1 cellular context compared by ENCODE assay signal in the genomic region with DNA sequence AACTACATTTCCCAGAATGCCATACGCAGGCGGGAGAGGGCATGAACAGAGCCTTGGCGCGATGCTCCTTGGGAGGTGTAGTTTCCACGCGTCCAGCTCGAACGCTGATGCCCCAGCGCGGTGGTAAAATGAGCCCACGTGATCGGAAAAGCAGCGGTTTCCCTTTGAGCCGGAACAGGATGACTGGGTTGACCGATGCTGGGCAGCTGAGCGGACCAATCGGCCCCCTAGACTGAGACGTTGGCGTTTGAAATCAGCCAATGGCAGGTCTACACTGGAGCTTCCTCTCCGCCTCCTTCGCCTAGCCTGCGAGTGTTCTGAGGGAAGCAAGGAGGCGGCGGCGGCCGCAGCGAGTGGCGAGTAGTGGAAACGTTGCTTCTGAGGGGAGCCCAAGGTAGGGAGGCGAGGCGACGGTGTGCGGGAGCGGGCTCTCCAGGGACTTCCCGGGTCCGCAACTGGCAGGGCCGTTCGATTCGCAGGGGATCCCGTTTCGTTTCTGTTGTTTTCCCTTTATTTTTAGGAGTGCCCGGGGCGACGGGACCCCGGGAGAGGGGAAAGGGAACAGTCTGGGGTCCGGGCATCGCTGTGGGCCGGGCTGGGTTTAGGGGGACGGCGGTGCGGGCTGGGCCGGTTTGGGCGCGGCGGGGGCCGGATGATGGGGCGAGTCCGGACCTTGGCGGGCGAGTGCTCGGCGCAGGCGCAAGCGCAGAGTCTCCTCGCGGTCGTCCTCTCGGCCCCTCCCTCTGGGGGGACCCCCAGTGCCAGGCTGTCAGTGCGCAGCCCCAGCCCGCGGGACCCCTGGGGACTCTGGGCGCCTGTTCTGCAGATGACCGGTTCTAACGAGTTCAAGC.
A peak's percentile ranks its signal among the peaks of the same experiment; 100 is the strongest.
TF ChIP-seq lines count a peak whose summit lies in the region.

A gene with protein sequence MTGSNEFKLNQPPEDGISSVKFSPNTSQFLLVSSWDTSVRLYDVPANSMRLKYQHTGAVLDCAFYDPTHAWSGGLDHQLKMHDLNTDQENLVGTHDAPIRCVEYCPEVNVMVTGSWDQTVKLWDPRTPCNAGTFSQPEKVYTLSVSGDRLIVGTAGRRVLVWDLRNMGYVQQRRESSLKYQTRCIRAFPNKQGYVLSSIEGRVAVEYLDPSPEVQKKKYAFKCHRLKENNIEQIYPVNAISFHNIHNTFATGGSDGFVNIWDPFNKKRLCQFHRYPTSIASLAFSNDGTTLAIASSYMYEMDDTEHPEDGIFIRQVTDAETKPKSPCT (plus strand): TSS at position 311 of the 851 bp plus-strand sequence. CDS start 516 bp downstream, at position 827.

TF ChIP-seq in K562, 482 proteins besides CTCF, POLR2A, EP300 and RAD21 (continued from another document and continues in another):
- TF ChIP-seq, protein P1, sequence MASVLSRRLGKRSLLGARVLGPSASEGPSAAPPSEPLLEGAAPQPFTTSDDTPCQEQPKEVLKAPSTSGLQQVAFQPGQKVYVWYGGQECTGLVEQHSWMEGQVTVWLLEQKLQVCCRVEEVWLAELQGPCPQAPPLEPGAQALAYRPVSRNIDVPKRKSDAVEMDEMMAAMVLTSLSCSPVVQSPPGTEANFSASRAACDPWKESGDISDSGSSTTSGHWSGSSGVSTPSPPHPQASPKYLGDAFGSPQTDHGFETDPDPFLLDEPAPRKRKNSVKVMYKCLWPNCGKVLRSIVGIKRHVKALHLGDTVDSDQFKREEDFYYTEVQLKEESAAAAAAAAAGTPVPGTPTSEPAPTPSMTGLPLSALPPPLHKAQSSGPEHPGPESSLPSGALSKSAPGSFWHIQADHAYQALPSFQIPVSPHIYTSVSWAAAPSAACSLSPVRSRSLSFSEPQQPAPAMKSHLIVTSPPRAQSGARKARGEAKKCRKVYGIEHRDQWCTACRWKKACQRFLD (CRISPR knock-in tag; IDR thresholded peaks at IDR 0.05): no peak; the same call in none of the 2 replicates
- TF ChIP-seq ZNF583 (CRISPR knock-in tag; IDR thresholded peaks at IDR 0.05) (no peak), PURB (CRISPR knock-in tag; IDR thresholded peaks at IDR 0.05; ENCODE audit: low read depth) (no peak), NRF1 (conservative IDR thresholded peaks at IDR 0.05 in 1 of 2, IDR thresholded peaks at IDR 0.05 in 1 of 2) (peak; percentile 93), RBM14 (IDR thresholded peaks at IDR 0.05; ENCODE audit: borderline replicate concordance, insufficient read depth, low read depth, low read length) (no peak), DACH1 (IDR thresholded peaks at IDR 0.05; ENCODE audit: partially characterized antibody) (no peak), TAL1 (IDR thresholded peaks at IDR 0.05) (no peak), ZNF668 (CRISPR knock-in tag; IDR thresholded peaks at IDR 0.05) (no peak), XRCC5 (IDR thresholded peaks at IDR 0.05; ENCODE audit: low read depth, low read length) (no peak), ZNF76 (CRISPR knock-in tag; IDR thresholded peaks at IDR 0.05; ENCODE audit: borderline replicate concordance) (no peak), ZNF224 (CRISPR knock-in tag; IDR thresholded peaks at IDR 0.05) (no peak), MTA2 (IDR thresholded peaks at IDR 0.05; ENCODE audit: low read depth) (no peak), SMAD2 (IDR thresholded peaks at IDR 0.05; ENCODE audit: low read depth, low read length) (no peak), RBM17 (IDR thresholded peaks at IDR 0.05; ENCODE audit: borderline replicate concordance, low read depth, low read length) (no peak), CBFA2T2 (conservative IDR thresholded peaks at IDR 0.05) (peak; percentile 71), ZNF830 (CRISPR knock-in tag; IDR thresholded peaks at IDR 0.05) (no peak), POLR2AphosphoS5 (IDR thresholded peaks at IDR 0.05; ENCODE audit: control insufficient read depth, insufficient read depth, low read depth, low read length) (peak; percentile 76), ETS2 (tag; IDR thresholded peaks at IDR 0.05; ENCODE audit: borderline replicate concordance, poor library complexity, severe bottlenecking) (no peak), ZNF561 (CRISPR knock-in tag; conservative IDR thresholded peaks at IDR 0.05) (no peak), CBX2 (IDR thresholded peaks at IDR 0.05; ENCODE audit: insufficient read depth, low read length, poor library complexity, severe bottlenecking) (no peak), SIN3A (IDR thresholded peaks at IDR 0.05; ENCODE audit: borderline replicate concordance in 2 of 2, control insufficient read depth in 1 of 2, low read depth in 2 of 2, low read length in 2 of 2) (0 out of 4 replicates have a peak, but pooled peaks of 1 of the 2 experiments have one; percentile 9), SOX6 (IDR thresholded peaks at IDR 0.05) (no peak), STAT5A (IDR thresholded peaks at IDR 0.05; ENCODE audit: borderline replicate concordance, low read length) (no peak), MEIS2 (IDR thresholded peaks at IDR 0.05; ENCODE audit: partially characterized antibody) (peak; percentile 18), HIVEP1 (CRISPR knock-in tag; IDR thresholded peaks at IDR 0.05) (no peak), ZNF644 (tag; IDR thresholded peaks at IDR 0.05; ENCODE audit: low read depth) (0 out of 2 replicates have a peak, but pooled peaks have one; percentile 78), ZNF699 (CRISPR knock-in tag; IDR thresholded peaks at IDR 0.05; ENCODE audit: insufficient replicate concordance) (no peak), PCBP1 (IDR thresholded peaks at IDR 0.05; ENCODE audit: low read depth, low read length, poor library complexity, severe bottlenecking) (no peak)
- TF ChIP-seq, protein P2, sequence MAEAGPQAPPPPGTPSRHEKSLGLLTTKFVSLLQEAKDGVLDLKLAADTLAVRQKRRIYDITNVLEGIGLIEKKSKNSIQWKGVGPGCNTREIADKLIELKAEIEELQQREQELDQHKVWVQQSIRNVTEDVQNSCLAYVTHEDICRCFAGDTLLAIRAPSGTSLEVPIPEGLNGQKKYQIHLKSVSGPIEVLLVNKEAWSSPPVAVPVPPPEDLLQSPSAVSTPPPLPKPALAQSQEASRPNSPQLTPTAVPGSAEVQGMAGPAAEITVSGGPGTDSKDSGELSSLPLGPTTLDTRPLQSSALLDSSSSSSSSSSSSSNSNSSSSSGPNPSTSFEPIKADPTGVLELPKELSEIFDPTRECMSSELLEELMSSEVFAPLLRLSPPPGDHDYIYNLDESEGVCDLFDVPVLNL (CRISPR knock-in tag; IDR thresholded peaks at IDR 0.05; ENCODE audit: low read depth): peak; percentile 73; the same call in 1 of the 2 replicates
- TF ChIP-seq, protein P3, sequence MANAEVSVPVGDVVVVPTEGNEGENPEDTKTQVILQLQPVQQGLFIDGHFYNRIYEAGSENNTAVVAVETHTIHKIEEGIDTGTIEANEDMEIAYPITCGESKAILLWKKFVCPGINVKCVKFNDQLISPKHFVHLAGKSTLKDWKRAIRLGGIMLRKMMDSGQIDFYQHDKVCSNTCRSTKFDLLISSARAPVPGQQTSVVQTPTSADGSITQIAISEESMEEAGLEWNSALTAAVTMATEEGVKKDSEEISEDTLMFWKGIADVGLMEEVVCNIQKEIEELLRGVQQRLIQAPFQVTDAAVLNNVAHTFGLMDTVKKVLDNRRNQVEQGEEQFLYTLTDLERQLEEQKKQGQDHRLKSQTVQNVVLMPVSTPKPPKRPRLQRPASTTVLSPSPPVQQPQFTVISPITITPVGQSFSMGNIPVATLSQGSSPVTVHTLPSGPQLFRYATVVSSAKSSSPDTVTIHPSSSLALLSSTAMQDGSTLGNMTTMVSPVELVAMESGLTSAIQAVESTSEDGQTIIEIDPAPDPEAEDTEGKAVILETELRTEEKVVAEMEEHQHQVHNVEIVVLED (CRISPR knock-in tag; IDR thresholded peaks at IDR 0.05): no peak
- TF ChIP-seq, protein P4, sequence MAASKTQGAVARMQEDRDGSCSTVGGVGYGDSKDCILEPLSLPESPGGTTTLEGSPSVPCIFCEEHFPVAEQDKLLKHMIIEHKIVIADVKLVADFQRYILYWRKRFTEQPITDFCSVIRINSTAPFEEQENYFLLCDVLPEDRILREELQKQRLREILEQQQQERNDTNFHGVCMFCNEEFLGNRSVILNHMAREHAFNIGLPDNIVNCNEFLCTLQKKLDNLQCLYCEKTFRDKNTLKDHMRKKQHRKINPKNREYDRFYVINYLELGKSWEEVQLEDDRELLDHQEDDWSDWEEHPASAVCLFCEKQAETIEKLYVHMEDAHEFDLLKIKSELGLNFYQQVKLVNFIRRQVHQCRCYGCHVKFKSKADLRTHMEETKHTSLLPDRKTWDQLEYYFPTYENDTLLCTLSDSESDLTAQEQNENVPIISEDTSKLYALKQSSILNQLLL (CRISPR knock-in tag; IDR thresholded peaks at IDR 0.05; ENCODE audit: borderline replicate concordance): no peak
- TF ChIP-seq, protein P5, sequence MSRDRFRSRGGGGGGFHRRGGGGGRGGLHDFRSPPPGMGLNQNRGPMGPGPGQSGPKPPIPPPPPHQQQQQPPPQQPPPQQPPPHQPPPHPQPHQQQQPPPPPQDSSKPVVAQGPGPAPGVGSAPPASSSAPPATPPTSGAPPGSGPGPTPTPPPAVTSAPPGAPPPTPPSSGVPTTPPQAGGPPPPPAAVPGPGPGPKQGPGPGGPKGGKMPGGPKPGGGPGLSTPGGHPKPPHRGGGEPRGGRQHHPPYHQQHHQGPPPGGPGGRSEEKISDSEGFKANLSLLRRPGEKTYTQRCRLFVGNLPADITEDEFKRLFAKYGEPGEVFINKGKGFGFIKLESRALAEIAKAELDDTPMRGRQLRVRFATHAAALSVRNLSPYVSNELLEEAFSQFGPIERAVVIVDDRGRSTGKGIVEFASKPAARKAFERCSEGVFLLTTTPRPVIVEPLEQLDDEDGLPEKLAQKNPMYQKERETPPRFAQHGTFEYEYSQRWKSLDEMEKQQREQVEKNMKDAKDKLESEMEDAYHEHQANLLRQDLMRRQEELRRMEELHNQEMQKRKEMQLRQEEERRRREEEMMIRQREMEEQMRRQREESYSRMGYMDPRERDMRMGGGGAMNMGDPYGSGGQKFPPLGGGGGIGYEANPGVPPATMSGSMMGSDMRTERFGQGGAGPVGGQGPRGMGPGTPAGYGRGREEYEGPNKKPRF (IDR thresholded peaks at IDR 0.05; ENCODE audit: low read depth, low read length): no peak
- TF ChIP-seq, protein P6, sequence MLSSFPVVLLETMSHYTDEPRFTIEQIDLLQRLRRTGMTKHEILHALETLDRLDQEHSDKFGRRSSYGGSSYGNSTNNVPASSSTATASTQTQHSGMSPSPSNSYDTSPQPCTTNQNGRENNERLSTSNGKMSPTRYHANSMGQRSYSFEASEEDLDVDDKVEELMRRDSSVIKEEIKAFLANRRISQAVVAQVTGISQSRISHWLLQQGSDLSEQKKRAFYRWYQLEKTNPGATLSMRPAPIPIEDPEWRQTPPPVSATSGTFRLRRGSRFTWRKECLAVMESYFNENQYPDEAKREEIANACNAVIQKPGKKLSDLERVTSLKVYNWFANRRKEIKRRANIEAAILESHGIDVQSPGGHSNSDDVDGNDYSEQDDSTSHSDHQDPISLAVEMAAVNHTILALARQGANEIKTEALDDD (IDR thresholded peaks at IDR 0.05): no peak
- TF ChIP-seq, protein P7, sequence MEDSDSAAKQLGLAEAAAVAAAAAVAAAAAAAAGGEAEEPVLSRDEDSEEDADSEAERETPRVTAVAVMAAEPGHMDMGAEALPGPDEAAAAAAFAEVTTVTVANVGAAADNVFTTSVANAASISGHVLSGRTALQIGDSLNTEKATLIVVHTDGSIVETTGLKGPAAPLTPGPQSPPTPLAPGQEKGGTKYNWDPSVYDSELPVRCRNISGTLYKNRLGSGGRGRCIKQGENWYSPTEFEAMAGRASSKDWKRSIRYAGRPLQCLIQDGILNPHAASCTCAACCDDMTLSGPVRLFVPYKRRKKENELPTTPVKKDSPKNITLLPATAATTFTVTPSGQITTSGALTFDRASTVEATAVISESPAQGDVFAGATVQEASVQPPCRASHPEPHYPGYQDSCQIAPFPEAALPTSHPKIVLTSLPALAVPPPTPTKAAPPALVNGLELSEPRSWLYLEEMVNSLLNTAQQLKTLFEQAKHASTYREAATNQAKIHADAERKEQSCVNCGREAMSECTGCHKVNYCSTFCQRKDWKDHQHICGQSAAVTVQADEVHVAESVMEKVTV (CRISPR knock-in tag; IDR thresholded peaks at IDR 0.05): no peak
